13 cellular contexts compared by ENCODE assay signal in the genomic region with DNA sequence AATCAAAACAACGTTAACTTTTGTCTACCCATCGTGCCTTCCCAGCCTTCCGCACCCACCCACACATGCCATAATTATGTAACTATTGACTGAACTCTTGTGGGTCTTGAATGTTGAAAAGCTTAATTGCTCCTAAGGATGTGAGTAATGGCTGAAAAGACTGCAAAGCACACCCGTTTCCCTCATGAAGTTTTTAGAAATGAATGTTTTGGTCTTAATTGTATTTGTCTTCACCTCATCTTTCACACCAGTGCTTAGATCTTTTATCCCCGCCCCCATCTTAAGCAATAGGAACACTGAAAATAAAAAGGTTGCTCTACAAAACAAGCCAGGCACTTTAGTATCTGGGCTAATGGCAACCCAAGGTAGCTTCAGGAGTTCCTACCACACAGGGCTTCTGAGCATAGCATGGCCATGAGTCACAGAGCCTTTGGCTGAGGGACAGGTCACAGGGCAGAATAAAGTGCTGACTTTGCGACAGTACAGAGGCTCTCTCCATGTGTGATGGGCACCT.
DNase-seq lines count a peak whose midpoint lies in the region; TF ChIP-seq lines count a peak whose summit lies in the region.
"Had no signal": no experiment of that assay in that cellular context is flagged by ENCODE, and none has a peak within 500 bp of the region (broad histone marks: within the 10 kb centered on the region; RNA-seq: fewer than 3 reads in every experiment).

No MANE protein-coding gene starts in this region.

- H3K27ac Mint-ChIP-seq in nephron: peak overlapping the region; percentile 14 to 76 (median 61)
- H3K27ac Mint-ChIP-seq: naive B cell, WTC11 had no signal

- H3K27me3 ChIP-seq in MG63: no peaks in the 10 kb centered on the region

- no peak overlapping the region for H3K4me3 ChIP-seq in MG63

- H3K9me3 Mint-ChIP-seq in nephron: no peaks in the 10 kb centered on the region
- H3K9me3 Mint-ChIP-seq: WTC11 had no signal

- peaks cover 45% of the 10 kb centered on the region for H3K4me1 Mint-ChIP-seq in nephron
- H3K4me1 Mint-ChIP-seq: naive B cell had no signal

- in situ Hi-C loops in GM13977 (cut with MboI; ENCODE audit: low pct_unique_long_range_greater_than_20kb, low sequenced_read_pairs, unreplicated experiment): no loop called here

- TF ChIP-seq CTCF in nephron (IDR thresholded peaks at IDR 0.05; ENCODE audit: unreplicated experiment in 3 of 3): no peak
- no peak for TF ChIP-seq CTCF in GM13977 (IDR thresholded peaks at IDR 0.05; ENCODE audit: extremely low read depth, insufficient read depth, missing control alignments)

- no peaks in the 10 kb centered on the region for H3K36me3 ChIP-seq in MG63

- no peaks in the 10 kb centered on the region for H3K9me3 ChIP-seq in MG63

- DNase-seq in ELF-1 (ENCODE audit: low read depth, low spot score) (peak; percentile 31), MG63 (peak; percentile 55), dermis blood vessel endothelial cell (peak; percentile 67), NCI-H2107 (lab: John Stamatoyannopoulos, UW) (no peak), GM13977 (ENCODE audit: low spot score) (no peak), putamen (ENCODE audit: low spot score) (no peak), NCI-H1092 (lab: John Stamatoyannopoulos, UW) (no peak)
- DNase-seq: foreskin melanocyte; naive B cell; NCI-H446 treated with DMSO at 0.1 percent for 48 hours; stimulated activated CD4-positive, alpha-beta T cell treated with anti-CD3 and anti-CD28 coated beads, Interleukin-4, amount 100 ng/mL, for 4 hours had no signal

- no peak overlapping the region for H3K4me3 Mint-ChIP-seq in nephron
- H3K4me3 Mint-ChIP-seq: naive B cell, WTC11 had no signal

- peaks cover 20% of the 10 kb centered on the region for H3K36me3 Mint-ChIP-seq in nephron (ENCODE audit: low read depth)
- H3K36me3 Mint-ChIP-seq: naive B cell, WTC11 had no signal

- no peaks in the 10 kb centered on the region for H3K27me3 Mint-ChIP-seq in nephron (ENCODE audit: low read depth)
- H3K27me3 Mint-ChIP-seq: naive B cell had no signal

Comparison
In these comparisons a context has a peak if more than half of its experiments do, and no peak if none do; other contexts are left out.
1. DNase-seq: peak in ELF-1 (single experiment), MG63 (single experiment) and dermis blood vessel endothelial cell (single experiment); none in NCI-H2107 (single experiment), GM13977 (single experiment), putamen (single experiment) and NCI-H1092 (single experiment).